25 cellular contexts compared by ENCODE assay signal in genomic region chr9:27085456-27085855, GRCh38. TPM values are rescaled to one million over a fixed set of nuclear protein-coding genes. Genes with fewer than 3 reads are reported as not detected.
"Had no signal": no experiment of that assay in that cellular context is flagged by ENCODE, and none has a peak within 500 bp of the region (broad histone marks: within the 10 kb centered on the region; RNA-seq: fewer than 3 reads in every experiment).

No MANE protein-coding gene starts in this region.

- H3K9ac ChIP-seq: parathyroid adenoma had no signal

- H3K27ac Mint-ChIP-seq: activated CD4-positive, alpha-beta memory T cell treated with anti-CD3 and anti-CD28 coated beads, Interleukin-2, amount 10 ng/mL, durations not matched to agents 7 days and 5 days; activated CD4-positive, alpha-beta T cell treated with anti-CD3 and anti-CD28 coated beads, Interleukin-2, amount 10 ng/mL, durations not matched to agents 24 days and 14 days; activated naive CD4-positive, alpha-beta T cell treated with anti-CD3 and anti-CD28 coated beads for 36 hours; activated naive CD8-positive, alpha-beta T cell treated with anti-CD3 and anti-CD28 coated beads, Interleukin-2, amount 10 ng/mL, durations not matched to agents 7 days and 5 days; activated T-cell treated with anti-CD3 and anti-CD28 coated beads, Interleukin-2, amount 50 U/mL, for 72 hours; dendritic cell treated with granulocyte-macrophage colony-stimulating factor and Interleukin-4, amounts not matched to agents 40 ng/mL and 50 ng/mL, for 4 days; natural killer cell treated with Interleukin-12 subunit alpha and Interleukin-12 subunit beta and Interleukin-15 and Interleukin-18, amount 100 ng/mL, for 72 hours; stimulated activated naive CD8-positive, alpha-beta T cell treated with anti-CD3 and anti-CD28 coated beads, Interleukin-15, Interleukin-2, amounts not matched to agents 100 ng/mL and 50 ng/mL, for 24 hours had no signal

- H3K27ac ChIP-seq: body of pancreas, cardiac muscle cell, heart left ventricle, parathyroid adenoma, tibial artery, uterus had no signal

- H3K27me3 Mint-ChIP-seq: activated CD4-positive, alpha-beta memory T cell treated with anti-CD3 and anti-CD28 coated beads, Interleukin-2, amount 10 ng/mL, durations not matched to agents 7 days and 5 days; activated CD4-positive, alpha-beta T cell treated with anti-CD3 and anti-CD28 coated beads, Interleukin-2, amount 10 ng/mL, durations not matched to agents 24 days and 14 days; activated naive CD8-positive, alpha-beta T cell treated with anti-CD3 and anti-CD28 coated beads, Interleukin-2, amount 10 ng/mL, durations not matched to agents 7 days and 5 days; dendritic cell treated with granulocyte-macrophage colony-stimulating factor and Interleukin-4, amounts not matched to agents 40 ng/mL and 50 ng/mL, for 4 days; natural killer cell treated with Interleukin-12 subunit alpha and Interleukin-12 subunit beta and Interleukin-15 and Interleukin-18, amount 100 ng/mL, for 72 hours; stimulated activated naive CD8-positive, alpha-beta T cell treated with anti-CD3 and anti-CD28 coated beads, Interleukin-15, Interleukin-2, amounts not matched to agents 100 ng/mL and 50 ng/mL, for 24 hours had no signal

- H3K4me1 ChIP-seq: body of pancreas, parathyroid adenoma, uterus had no signal

- H3K4me3 Mint-ChIP-seq: activated CD4-positive, alpha-beta memory T cell treated with anti-CD3 and anti-CD28 coated beads, Interleukin-2, amount 10 ng/mL, durations not matched to agents 7 days and 5 days; activated CD4-positive, alpha-beta T cell treated with anti-CD3 and anti-CD28 coated beads, Interleukin-2, amount 10 ng/mL, durations not matched to agents 24 days and 14 days; activated naive CD4-positive, alpha-beta T cell treated with anti-CD3 and anti-CD28 coated beads for 36 hours; activated naive CD8-positive, alpha-beta T cell treated with anti-CD3 and anti-CD28 coated beads, Interleukin-2, amount 10 ng/mL, durations not matched to agents 7 days and 5 days; activated T-cell treated with anti-CD3 and anti-CD28 coated beads, Interleukin-2, amount 50 U/mL, for 72 hours; dendritic cell treated with granulocyte-macrophage colony-stimulating factor and Interleukin-4, amounts not matched to agents 40 ng/mL and 50 ng/mL, for 4 days; natural killer cell treated with Interleukin-12 subunit alpha and Interleukin-12 subunit beta and Interleukin-15 and Interleukin-18, amount 100 ng/mL, for 72 hours; stimulated activated naive CD8-positive, alpha-beta T cell treated with anti-CD3 and anti-CD28 coated beads, Interleukin-15, Interleukin-2, amounts not matched to agents 100 ng/mL and 50 ng/mL, for 24 hours had no signal

- H3K9me3 ChIP-seq: body of pancreas, heart left ventricle, tibial artery, uterus had no signal

- H3K9me3 Mint-ChIP-seq: activated CD4-positive, alpha-beta memory T cell treated with anti-CD3 and anti-CD28 coated beads, Interleukin-2, amount 10 ng/mL, durations not matched to agents 7 days and 5 days; activated CD4-positive, alpha-beta T cell treated with anti-CD3 and anti-CD28 coated beads, Interleukin-2, amount 10 ng/mL, durations not matched to agents 24 days and 14 days; activated naive CD4-positive, alpha-beta T cell treated with anti-CD3 and anti-CD28 coated beads for 36 hours; activated naive CD8-positive, alpha-beta T cell treated with anti-CD3 and anti-CD28 coated beads, Interleukin-2, amount 10 ng/mL, durations not matched to agents 7 days and 5 days; activated T-cell treated with anti-CD3 and anti-CD28 coated beads, Interleukin-2, amount 50 U/mL, for 72 hours; dendritic cell treated with granulocyte-macrophage colony-stimulating factor and Interleukin-4, amounts not matched to agents 40 ng/mL and 50 ng/mL, for 4 days; natural killer cell treated with Interleukin-12 subunit alpha and Interleukin-12 subunit beta and Interleukin-15 and Interleukin-18, amount 100 ng/mL, for 72 hours; stimulated activated naive CD8-positive, alpha-beta T cell treated with anti-CD3 and anti-CD28 coated beads, Interleukin-15, Interleukin-2, amounts not matched to agents 100 ng/mL and 50 ng/mL, for 24 hours had no signal

- H3K36me3 Mint-ChIP-seq: activated naive CD8-positive, alpha-beta T cell treated with anti-CD3 and anti-CD28 coated beads, Interleukin-2, amount 10 ng/mL, durations not matched to agents 7 days and 5 days; natural killer cell treated with Interleukin-12 subunit alpha and Interleukin-12 subunit beta and Interleukin-15 and Interleukin-18, amount 100 ng/mL, for 72 hours had no signal

- ATAC-seq: activated CD4-positive, CD25-positive, alpha-beta regulatory T cell treated with anti-CD3 and anti-CD28 coated beads, Interleukin-2, amount 50 U/mL, for 24 hours; activated T-cell treated with anti-CD3 and anti-CD28 coated beads, Interleukin-2, amount 50 U/mL, for 72 hours; body of pancreas; esophagus mucosa; heart left ventricle; left ventricle myocardium superior; natural killer cell treated with Interleukin-12 subunit alpha and Interleukin-12 subunit beta and Interleukin-15 and Interleukin-18, amount 100 ng/mL, for 72 hours had no signal

- H2AFZ ChIP-seq: parathyroid adenoma had no signal

- H3K4me1 Mint-ChIP-seq: activated CD4-positive, alpha-beta memory T cell treated with anti-CD3 and anti-CD28 coated beads, Interleukin-2, amount 10 ng/mL, durations not matched to agents 7 days and 5 days; activated CD4-positive, alpha-beta T cell treated with anti-CD3 and anti-CD28 coated beads, Interleukin-2, amount 10 ng/mL, durations not matched to agents 24 days and 14 days; activated naive CD8-positive, alpha-beta T cell treated with anti-CD3 and anti-CD28 coated beads, Interleukin-2, amount 10 ng/mL, durations not matched to agents 7 days and 5 days had no signal

- H3K27me3 ChIP-seq: body of pancreas, cardiac muscle cell, heart left ventricle, tibial artery, uterus had no signal

- DNase-seq: activated CD4-positive, alpha-beta memory T cell treated with anti-CD3 and anti-CD28 coated beads, Interleukin-2, amount 10 ng/mL, durations not matched to agents 7 days and 5 days; activated CD4-positive, alpha-beta T cell treated with anti-CD3 and anti-CD28 coated beads, Interleukin-2, amount 10 ng/mL, durations not matched to agents 24 days and 14 days; activated effector memory CD4-positive, alpha-beta T cell treated with Interleukin-2 at 50 U/mL for 16 hours; activated naive CD4-positive, alpha-beta T cell treated with anti-CD3 and anti-CD28 coated beads for 36 hours; activated naive CD8-positive, alpha-beta T cell treated with anti-CD3 and anti-CD28 coated beads, Interleukin-2, amount 10 ng/mL, durations not matched to agents 7 days and 5 days; activated T-cell treated with anti-CD3 and anti-CD28 coated beads, Interleukin-2, amount 50 U/mL, for 72 hours; amygdala; body of pancreas; effector CD4-positive, alpha-beta T cell; heart left ventricle; left ventricle myocardium superior; mammary epithelial cell; right cardiac atrium; stimulated activated CD4-positive, alpha-beta T cell treated with anti-CD3 and anti-CD28 coated beads, Interleukin-1b, Interleukin-23, amount 100 ng/mL, for 48 hours; T-helper 9 cell; tibial artery; uterus had no signal

- H3K36me3 ChIP-seq: cardiac muscle cell, heart left ventricle, tibial artery, uterus had no signal

- H3K4me3 ChIP-seq: body of pancreas, cardiac muscle cell, heart left ventricle, tibial artery, uterus had no signal

RNA-seq across cellular contexts. Expression of gene TEK, which starts 23.6 kb away (rescaled TPM):
- total RNA-seq: activated CD4-positive, alpha-beta memory T cell treated with anti-CD3 and anti-CD28 coated beads, Interleukin-2, amount 10 ng/mL, durations not matched to agents 7 days and 5 days; activated CD4-positive, alpha-beta T cell treated with anti-CD3 and anti-CD28 coated beads, Interleukin-2, amount 10 ng/mL, durations not matched to agents 24 days and 14 days; activated naive CD4-positive, alpha-beta T cell treated with anti-CD3 and anti-CD28 coated beads for 36 hours; activated naive CD8-positive, alpha-beta T cell treated with anti-CD3 and anti-CD28 coated beads, Interleukin-2, amount 10 ng/mL, durations not matched to agents 7 days and 5 days; activated T-cell treated with anti-CD3 and anti-CD28 coated beads, Interleukin-2, amount 50 U/mL, for 72 hours; natural killer cell treated with Interleukin-12 subunit alpha and Interleukin-12 subunit beta and Interleukin-15 and Interleukin-18, amount 100 ng/mL, for 72 hours; T-helper 1 cell treated with Interleukin-12 subunit alpha and Interleukin-12 subunit beta and Interleukin-4 antibody, amounts not matched to agents 30 ng/mL and 1 ng/mL, for 36 hours had no signal
